ENCODE assay signal across 1 cellular context in genomic region chr15:73959801-73960200, GRCh38.
TF ChIP-seq lines count a peak whose summit lies in the region.

No MANE protein-coding gene starts in this region.

TF ChIP-seq in H1, 55 proteins besides CTCF, POLR2A, EP300 and RAD21:
- TF ChIP-seq SAP30 (IDR thresholded peaks at IDR 0.05; ENCODE audit: insufficient read depth, insufficient replicate concordance, low read length) (no peak), KDM4A (IDR thresholded peaks at IDR 0.05; ENCODE audit: low read depth, low read length, severe bottlenecking) (no peak), SP4 (IDR thresholded peaks at IDR 0.05; ENCODE audit: low read length) (no peak), TCF12 (IDR thresholded peaks at IDR 0.05; ENCODE audit: low read depth, low read length) (no peak), SUZ12 (IDR thresholded peaks at IDR 0.05; ENCODE audit: low read length) (no peak), SIN3A (conservative IDR thresholded peaks at IDR 0.05 in 1 of 2, IDR thresholded peaks at IDR 0.05 in 1 of 2; ENCODE audit: low read depth in 1 of 2, low read length in 2 of 2) (no peak), SP2 (IDR thresholded peaks at IDR 0.05; ENCODE audit: low read length) (no peak), BCL11A (IDR thresholded peaks at IDR 0.05; ENCODE audit: low read depth in 2 of 2, low read length in 2 of 2) (no peak), SIX5 (IDR thresholded peaks at IDR 0.05; ENCODE audit: low read depth, low read length) (no peak), ATF2 (IDR thresholded peaks at IDR 0.05; ENCODE audit: low read length) (no peak), BACH1 (IDR thresholded peaks at IDR 0.05; ENCODE audit: low read length) (no peak), EZH2 (IDR thresholded peaks at IDR 0.05; ENCODE audit: low read depth, low read length, severe bottlenecking) (no peak), HDAC2 (IDR thresholded peaks at IDR 0.05; ENCODE audit: borderline replicate concordance in 1 of 2, low read depth in 2 of 2, low read length in 2 of 2) (no peak)
- TF ChIP-seq, protein P1, sequence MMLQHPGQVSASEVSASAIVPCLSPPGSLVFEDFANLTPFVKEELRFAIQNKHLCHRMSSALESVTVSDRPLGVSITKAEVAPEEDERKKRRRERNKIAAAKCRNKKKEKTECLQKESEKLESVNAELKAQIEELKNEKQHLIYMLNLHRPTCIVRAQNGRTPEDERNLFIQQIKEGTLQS (IDR thresholded peaks at IDR 0.05; ENCODE audit: insufficient read depth, low read depth, low read length) = no peak
TF ChIP-seq in H1: peak in this region for 0.
